18 cellular contexts compared by ENCODE assay signal in the genomic region with DNA sequence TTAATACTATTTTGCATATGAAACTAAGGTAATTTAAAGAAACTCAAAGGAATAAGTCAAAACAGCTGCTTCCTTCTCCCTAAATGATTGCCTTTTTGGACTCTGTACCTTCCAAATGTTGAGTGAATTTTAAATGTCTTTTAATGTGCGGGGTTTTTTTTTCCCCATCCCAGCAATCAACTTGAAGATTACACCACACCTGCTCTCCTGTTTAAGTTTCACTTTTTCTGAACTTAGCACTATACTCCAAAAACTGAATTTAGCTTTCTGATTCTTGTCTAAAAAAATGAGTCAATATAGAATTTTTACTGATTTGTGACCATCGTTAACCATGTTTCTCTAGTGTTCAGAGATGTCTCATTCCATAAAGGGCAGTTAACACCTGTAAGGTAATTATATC.
DNase-seq lines count a peak whose midpoint lies in the region; ATAC-seq and TF ChIP-seq lines count a peak whose summit lies in the region.
"Had no signal": no experiment of that assay in that cellular context is flagged by ENCODE, and none has a peak within 500 bp of the region (broad histone marks: within the 10 kb centered on the region; RNA-seq: fewer than 3 reads in every experiment).

No MANE protein-coding gene starts in this region.

- no peaks in the 10 kb centered on the region for H3K4me1 Mint-ChIP-seq in GM23338
- H3K4me1 Mint-ChIP-seq: H9 had no signal

- no peaks in the 10 kb centered on the region for H3K79me2 ChIP-seq in GM23338 (replicated peaks; ENCODE audit: insufficient read depth)

- H3K4me2 ChIP-seq in GM23338: no peak overlapping the region
- H3K4me2 ChIP-seq: A549 had no signal

- no peaks in the 10 kb centered on the region for H3K9me2 ChIP-seq in GM23338 (ENCODE audit: insufficient read depth)

- no peaks in the 10 kb centered on the region for H3K9me3 ChIP-seq in right lobe of liver
- H3K9me3 ChIP-seq: A549, Caco-2 had no signal

- no peaks in the 10 kb centered on the region for H3K4me1 ChIP-seq in GM23338 (ENCODE audit: insufficient read depth)
- H3K4me1 ChIP-seq in right lobe of liver: peaks cover 0 to 30% (median 0%) of the 10 kb centered on the region in 4 donors

- H3K4me3 Mint-ChIP-seq in GM23338: no peak overlapping the region
- H3K4me3 Mint-ChIP-seq: CD4-positive, alpha-beta T cell; H9 had no signal

- H4K20me1 ChIP-seq in GM23338 (replicated peaks; ENCODE audit: insufficient read depth): no peaks in the 10 kb centered on the region

- intact Hi-C loops in right lobe of liver (cut with DNase I): no loop called here
- intact Hi-C loops in head of caudate nucleus (cut with DNase I): no loop called here

- H2AFZ ChIP-seq in GM23338: no peak overlapping the region

- ATAC-seq in GM23338 (no peak), right lobe of liver (peak; percentile 46 to 68 (median 61))
- ATAC-seq: A549 had no signal

- H3K27ac ChIP-seq in GM23338 (ENCODE audit: low read depth): no peak overlapping the region
- H3K27ac ChIP-seq in right lobe of liver: peak overlapping the region; percentile 17 to 67 (median 34)
- H3K27ac ChIP-seq: 22Rv1, A549, C4-2B had no signal

- DNase-seq in DMS 273 (lab: John Stamatoyannopoulos, UW; ENCODE audit: unreplicated experiment) (peak; percentile 33), DMS 273 treated with DMSO at 0.1 percent for 48 hours (lab: John Stamatoyannopoulos, UW) (no peak), GM23338 (ENCODE audit: low spot score) (no peak), NCI-H69 (lab: John Stamatoyannopoulos, UW) (peak; percentile 86), right lobe of liver (no peak), NCI-H2227 treated with DMSO at 0.1 percent for 48 hours (lab: John Stamatoyannopoulos, UW) (no peak), NCI-H510A treated with DMSO at 0.1 percent for 48 hours (lab: John Stamatoyannopoulos, UW) (no peak), head of caudate nucleus (no peak)
- DNase-seq: AML-193; Caco-2; CD4-positive, alpha-beta T cell; DMS153; DMS79; GDM1; H9 had no signal

- 40% methylated on average over 2 of the region's 2 CpGs for WGBS in right lobe of liver (ENCODE audit: insufficient coverage, low coverage, low lambda C conversion rate, missing lambda C conversion rate)

- peak overlapping the region; percentile 31; the same call in 1 of the 2 replicates for H3K27ac Mint-ChIP-seq in GM23338
- H3K27ac Mint-ChIP-seq: CD4-positive, alpha-beta T cell had no signal

- H3K4me3 ChIP-seq in GM23338: no peak overlapping the region
- H3K4me3 ChIP-seq in right lobe of liver: no peak overlapping the region
- H3K4me3 ChIP-seq: A549 had no signal

- no peaks in the 10 kb centered on the region for H3K9me3 Mint-ChIP-seq in GM23338
- H3K9me3 Mint-ChIP-seq: CD4-positive, alpha-beta T cell; H9 had no signal

- no peaks in the 10 kb centered on the region for H3K36me3 Mint-ChIP-seq in GM23338 (ENCODE audit: low read depth)

- TF ChIP-seq CTCF in GM23338 (conservative IDR thresholded peaks at IDR 0.05; ENCODE audit: low read depth in 2 of 2) (no peak), right lobe of liver (IDR thresholded peaks at IDR 0.05) (no peak)

- H3K27me3 ChIP-seq in GM23338 (ENCODE audit: insufficient read depth): no peaks in the 10 kb centered on the region
- no peaks in the 10 kb centered on the region for H3K27me3 ChIP-seq in right lobe of liver

- no peaks in the 10 kb centered on the region for H3F3A ChIP-seq in GM23338 (replicated peaks; ENCODE audit: low read depth)

- no peaks in the 10 kb centered on the region for H3K36me3 ChIP-seq in GM23338 (ENCODE audit: insufficient read depth)
- H3K36me3 ChIP-seq in right lobe of liver: no peaks in the 10 kb centered on the region

- no peaks in the 10 kb centered on the region for H3K27me3 Mint-ChIP-seq in GM23338 (ENCODE audit: insufficient read depth, low read depth, poor library complexity)
- H3K27me3 Mint-ChIP-seq: CD4-positive, alpha-beta T cell had no signal

- no peak for TF ChIP-seq POLR2A in right lobe of liver (IDR thresholded peaks at IDR 0.05)

TF ChIP-seq in GM23338, 12 proteins besides CTCF, POLR2A, EP300 and RAD21 (continues in another document):
- TF ChIP-seq EZH2phosphoT487 (IDR thresholded peaks at IDR 0.05; ENCODE audit: unreplicated experiment) (no peak), JUNB (IDR thresholded peaks at IDR 0.05; ENCODE audit: unreplicated experiment) (no peak), CREB1 (CRISPR knock-in tag; IDR thresholded peaks at IDR 0.05; ENCODE audit: low read depth) (no peak), EZH2 (IDR thresholded peaks at IDR 0.05; ENCODE audit: low read depth, unreplicated experiment) (no peak), NANOG (IDR thresholded peaks at IDR 0.05; ENCODE audit: borderline replicate concordance) (no peak), ZNF114 (CRISPR knock-in tag; IDR thresholded peaks at IDR 0.05) (no peak), ZNF331 (CRISPR knock-in tag; IDR thresholded peaks at IDR 0.05; ENCODE audit: low read depth) (no peak)
- TF ChIP-seq, protein P1, sequence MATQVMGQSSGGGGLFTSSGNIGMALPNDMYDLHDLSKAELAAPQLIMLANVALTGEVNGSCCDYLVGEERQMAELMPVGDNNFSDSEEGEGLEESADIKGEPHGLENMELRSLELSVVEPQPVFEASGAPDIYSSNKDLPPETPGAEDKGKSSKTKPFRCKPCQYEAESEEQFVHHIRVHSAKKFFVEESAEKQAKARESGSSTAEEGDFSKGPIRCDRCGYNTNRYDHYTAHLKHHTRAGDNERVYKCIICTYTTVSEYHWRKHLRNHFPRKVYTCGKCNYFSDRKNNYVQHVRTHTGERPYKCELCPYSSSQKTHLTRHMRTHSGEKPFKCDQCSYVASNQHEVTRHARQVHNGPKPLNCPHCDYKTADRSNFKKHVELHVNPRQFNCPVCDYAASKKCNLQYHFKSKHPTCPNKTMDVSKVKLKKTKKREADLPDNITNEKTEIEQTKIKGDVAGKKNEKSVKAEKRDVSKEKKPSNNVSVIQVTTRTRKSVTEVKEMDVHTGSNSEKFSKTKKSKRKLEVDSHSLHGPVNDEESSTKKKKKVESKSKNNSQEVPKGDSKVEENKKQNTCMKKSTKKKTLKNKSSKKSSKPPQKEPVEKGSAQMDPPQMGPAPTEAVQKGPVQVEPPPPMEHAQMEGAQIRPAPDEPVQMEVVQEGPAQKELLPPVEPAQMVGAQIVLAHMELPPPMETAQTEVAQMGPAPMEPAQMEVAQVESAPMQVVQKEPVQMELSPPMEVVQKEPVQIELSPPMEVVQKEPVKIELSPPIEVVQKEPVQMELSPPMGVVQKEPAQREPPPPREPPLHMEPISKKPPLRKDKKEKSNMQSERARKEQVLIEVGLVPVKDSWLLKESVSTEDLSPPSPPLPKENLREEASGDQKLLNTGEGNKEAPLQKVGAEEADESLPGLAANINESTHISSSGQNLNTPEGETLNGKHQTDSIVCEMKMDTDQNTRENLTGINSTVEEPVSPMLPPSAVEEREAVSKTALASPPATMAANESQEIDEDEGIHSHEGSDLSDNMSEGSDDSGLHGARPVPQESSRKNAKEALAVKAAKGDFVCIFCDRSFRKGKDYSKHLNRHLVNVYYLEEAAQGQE (IDR thresholded peaks at IDR 0.05; ENCODE audit: unreplicated experiment): no peak

Comparison
In these comparisons a context has a peak if more than half of its experiments do, and no peak if none do; other contexts are left out.
1. DNase-seq: peak in DMS 273 (single experiment) and NCI-H69 (single experiment); none in DMS 273 treated with DMSO at 0.1 percent for 48 hours (single experiment), GM23338 (single experiment), right lobe of liver (0 of 3), NCI-H2227 treated with DMSO at 0.1 percent for 48 hours (single experiment), NCI-H510A treated with DMSO at 0.1 percent for 48 hours (single experiment) and head of caudate nucleus (0 of 42).